Comparison of ENCODE assay signal across 16 cellular contexts in the genomic region with DNA sequence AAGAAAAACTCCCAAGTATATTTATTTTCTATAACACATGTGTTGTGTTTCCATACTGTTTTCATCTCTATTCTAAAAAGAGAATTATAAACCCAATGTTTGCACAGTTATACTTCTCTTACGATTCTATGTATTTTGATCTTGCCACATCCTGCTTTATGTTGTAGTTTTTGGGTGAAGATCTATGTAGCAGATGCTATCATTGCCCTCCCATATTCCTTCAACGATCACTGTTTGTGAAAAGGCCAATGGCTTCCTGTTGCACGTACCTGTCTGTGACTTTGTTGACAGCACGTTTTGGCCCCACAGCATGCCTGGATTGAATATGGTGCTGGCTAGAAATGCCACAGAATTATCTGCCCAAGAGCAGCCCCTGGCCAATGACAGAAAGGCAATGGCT.
DNase-seq lines count a peak whose midpoint lies in the region; ATAC-seq and TF ChIP-seq lines count a peak whose summit lies in the region.
"Had no signal": no experiment of that assay in that cellular context is flagged by ENCODE, and none has a peak within 500 bp of the region (broad histone marks: within the 10 kb centered on the region; RNA-seq: fewer than 3 reads in every experiment).

No MANE protein-coding gene starts in this region.

- peaks cover 25% of the 10 kb centered on the region for H3K4me1 Mint-ChIP-seq in activated CD8-positive, alpha-beta T cell treated with anti-CD3 and anti-CD28 coated beads, Interleukin-2, amount 10 ng/mL, durations not matched to agents 7 days and 5 days (ENCODE audit: low read depth)
- H3K4me1 Mint-ChIP-seq in activated CD8-positive, alpha-beta T cell treated with anti-CD3 and anti-CD28 coated beads for 36 hours (ENCODE audit: low read depth) = peaks cover 6% of the 10 kb centered on the region
- H3K4me1 Mint-ChIP-seq in GM23338 = peaks cover 9% of the 10 kb centered on the region
- peaks cover 8 to 50% (median 27%) of the 10 kb centered on the region in 7 donors for H3K4me1 Mint-ChIP-seq in naive thymus-derived CD4-positive, alpha-beta T cell
- H3K4me1 Mint-ChIP-seq: B cell, IgD-negative memory B cell had no signal

- no peaks in the 10 kb centered on the region for H4K20me1 ChIP-seq in GM23338 (replicated peaks; ENCODE audit: insufficient read depth)
- no peaks in the 10 kb centered on the region for H4K20me1 ChIP-seq in Loucy (ENCODE audit: insufficient read depth, low read length, poor library complexity, severe bottlenecking)
- H4K20me1 ChIP-seq: BLaER1 treated with 17β-estradiol and CSF1 and Interleukin-3, amounts not matched to agents 10 nM and 100 nM had no signal

- no peak for ATAC-seq in activated CD8-positive, alpha-beta T cell treated with anti-CD3 and anti-CD28 coated beads, Interleukin-2, amount 10 ng/mL, durations not matched to agents 7 days and 5 days
- no peak for ATAC-seq in activated CD8-positive, alpha-beta T cell treated with anti-CD3 and anti-CD28 coated beads for 36 hours
- no peak for ATAC-seq in GM23338
- ATAC-seq in naive thymus-derived CD4-positive, alpha-beta T cell = peak; percentile 14
- no peak for ATAC-seq in HG03045 (IDR thresholded peaks at IDR 0.05; ENCODE audit: unreplicated experiment)
- ATAC-seq: CD8-positive, alpha-beta T cell; HepG2 had no signal

- H3K9me3 Mint-ChIP-seq in activated CD8-positive, alpha-beta T cell treated with anti-CD3 and anti-CD28 coated beads, Interleukin-2, amount 10 ng/mL, durations not matched to agents 7 days and 5 days (ENCODE audit: insufficient read depth) = no peaks in the 10 kb centered on the region
- no peaks in the 10 kb centered on the region for H3K9me3 Mint-ChIP-seq in activated CD8-positive, alpha-beta T cell treated with anti-CD3 and anti-CD28 coated beads for 36 hours
- no peaks in the 10 kb centered on the region for H3K9me3 Mint-ChIP-seq in GM23338
- no peaks in the 10 kb centered on the region for H3K9me3 Mint-ChIP-seq in naive thymus-derived CD4-positive, alpha-beta T cell
- H3K9me3 Mint-ChIP-seq: CD8-positive, alpha-beta T cell; H9; IgD-negative memory B cell had no signal

- H3K9ac ChIP-seq in Loucy (ENCODE audit: low read depth, low read length, poor library complexity, severe bottlenecking) = no peak overlapping the region
- H3K9ac ChIP-seq: BLaER1 treated with 17β-estradiol and CSF1 and Interleukin-3, amounts not matched to agents 10 nM and 100 nM had no signal

- no peak for DNase-seq in activated CD8-positive, alpha-beta T cell treated with anti-CD3 and anti-CD28 coated beads, Interleukin-2, amount 10 ng/mL, durations not matched to agents 7 days and 5 days
- DNase-seq in activated CD8-positive, alpha-beta T cell treated with anti-CD3 and anti-CD28 coated beads for 36 hours = no peak
- DNase-seq in GM23338 (ENCODE audit: low spot score) (no peak), midbrain (lab: John Stamatoyannopoulos, UW) (no peak)
- peak in 5 of 9 donors; percentile 2 to 40 (median 26) for DNase-seq in naive thymus-derived CD4-positive, alpha-beta T cell
- DNase-seq: Calu3; CD8-positive, alpha-beta T cell; DMS53; GOT3; H9 had no signal

- no peaks in the 10 kb centered on the region for H3K36me3 Mint-ChIP-seq in activated CD8-positive, alpha-beta T cell treated with anti-CD3 and anti-CD28 coated beads, Interleukin-2, amount 10 ng/mL, durations not matched to agents 7 days and 5 days (ENCODE audit: low read depth)
- no peaks in the 10 kb centered on the region for H3K36me3 Mint-ChIP-seq in activated CD8-positive, alpha-beta T cell treated with anti-CD3 and anti-CD28 coated beads for 36 hours (ENCODE audit: low read depth)
- no peaks in the 10 kb centered on the region for H3K36me3 Mint-ChIP-seq in GM23338 (ENCODE audit: low read depth)
- H3K36me3 Mint-ChIP-seq in naive thymus-derived CD4-positive, alpha-beta T cell = peaks cover 0 to 23% (median 11%) of the 10 kb centered on the region in 5 donors
- H3K36me3 Mint-ChIP-seq: CD8-positive, alpha-beta T cell had no signal

- CTCF ChIA-PET in activated CD8-positive, alpha-beta T cell treated with anti-CD3 and anti-CD28 coated beads, Interleukin-2, amount 10 ng/mL, durations not matched to agents 7 days and 5 days (lab: Charles Lee) = no interaction called here
- CTCF ChIA-PET in activated CD8-positive, alpha-beta T cell treated with anti-CD3 and anti-CD28 coated beads for 36 hours (lab: Charles Lee) = no interaction called here
- CTCF ChIA-PET in naive thymus-derived CD4-positive, alpha-beta T cell (lab: Charles Lee) = no interaction called here

- H3K27ac ChIP-seq in GM23338 (ENCODE audit: low read depth) = no peak overlapping the region
- no peak overlapping the region for H3K27ac ChIP-seq in naive thymus-derived CD4-positive, alpha-beta T cell (ENCODE audit: low read depth, low read length)
- H3K27ac ChIP-seq: BLaER1 treated with 17β-estradiol and CSF1 and Interleukin-3, amounts not matched to agents 10 nM and 100 nM had no signal

- no peaks in the 10 kb centered on the region for H3K36me3 ChIP-seq in GM23338 (ENCODE audit: insufficient read depth)
- no peaks in the 10 kb centered on the region for H3K36me3 ChIP-seq in Loucy (ENCODE audit: insufficient read depth, low read length)
- H3K36me3 ChIP-seq in naive thymus-derived CD4-positive, alpha-beta T cell (ENCODE audit: control insufficient read depth in 2 of 3, insufficient read depth in 3 of 3, low read length in 3 of 3) = no peaks in the 10 kb centered on the region
- H3K36me3 ChIP-seq: BLaER1 treated with 17β-estradiol and CSF1 and Interleukin-3, amounts not matched to agents 10 nM and 100 nM had no signal

- H3K27me3 ChIP-seq in GM23338 (ENCODE audit: insufficient read depth) = no peaks in the 10 kb centered on the region
- no peaks in the 10 kb centered on the region for H3K27me3 ChIP-seq in Loucy (ENCODE audit: insufficient read depth, low read length, poor library complexity, severe bottlenecking)
- no peaks in the 10 kb centered on the region for H3K27me3 ChIP-seq in naive thymus-derived CD4-positive, alpha-beta T cell (ENCODE audit: control insufficient read depth in 2 of 2, insufficient read depth in 2 of 2, low read length in 2 of 2)
- H3K27me3 ChIP-seq: BLaER1 treated with 17β-estradiol and CSF1 and Interleukin-3, amounts not matched to agents 10 nM and 100 nM had no signal

- H3K9me3 ChIP-seq in Loucy (ENCODE audit: insufficient read depth, low read depth, low read length) = no peaks in the 10 kb centered on the region
- no peaks in the 10 kb centered on the region for H3K9me3 ChIP-seq in naive thymus-derived CD4-positive, alpha-beta T cell (ENCODE audit: control insufficient read depth in 2 of 3, low read length in 3 of 3)
- H3K9me3 ChIP-seq: BLaER1 treated with 17β-estradiol and CSF1 and Interleukin-3, amounts not matched to agents 10 nM and 100 nM had no signal

- H3K4me1 ChIP-seq in GM23338 (ENCODE audit: insufficient read depth) (0 out of 2 replicates have a peak, but pooled peaks cover 5% of the 10 kb centered on the region), Loucy (ENCODE audit: insufficient read depth, low read length, poor library complexity, severe bottlenecking) (peaks cover 14% of the 10 kb centered on the region)
- H3K4me1 ChIP-seq in naive thymus-derived CD4-positive, alpha-beta T cell (ENCODE audit: control insufficient read depth in 2 of 2, insufficient read depth in 2 of 2, low read length in 2 of 2) = no peaks in the 10 kb centered on the region
- H3K4me1 ChIP-seq: BLaER1 treated with 17β-estradiol and CSF1 and Interleukin-3, amounts not matched to agents 10 nM and 100 nM had no signal

- H3K9me2 ChIP-seq in GM23338 (ENCODE audit: insufficient read depth) = no peaks in the 10 kb centered on the region
- no peaks in the 10 kb centered on the region for H3K9me2 ChIP-seq in Loucy (replicated peaks; ENCODE audit: low read depth, low read length)

- H3K27me3 Mint-ChIP-seq in activated CD8-positive, alpha-beta T cell treated with anti-CD3 and anti-CD28 coated beads, Interleukin-2, amount 10 ng/mL, durations not matched to agents 7 days and 5 days (ENCODE audit: low read depth) = no peaks in the 10 kb centered on the region
- no peaks in the 10 kb centered on the region for H3K27me3 Mint-ChIP-seq in activated CD8-positive, alpha-beta T cell treated with anti-CD3 and anti-CD28 coated beads for 36 hours
- no peaks in the 10 kb centered on the region for H3K27me3 Mint-ChIP-seq in GM23338 (ENCODE audit: insufficient read depth, low read depth, poor library complexity)
- H3K27me3 Mint-ChIP-seq in naive thymus-derived CD4-positive, alpha-beta T cell = no peaks in the 10 kb centered on the region
- H3K27me3 Mint-ChIP-seq: B cell, IgD-negative memory B cell had no signal

- H3K4me3 ChIP-seq in GM23338 = no peak overlapping the region
- H3K4me3 ChIP-seq in Loucy (ENCODE audit: low read length, poor library complexity, severe bottlenecking) = no peak overlapping the region
- H3K4me3 ChIP-seq in naive thymus-derived CD4-positive, alpha-beta T cell (ENCODE audit: low read length) = no peak overlapping the region
- H3K4me3 ChIP-seq: BLaER1 treated with 17β-estradiol and CSF1 and Interleukin-3, amounts not matched to agents 10 nM and 100 nM had no signal

- H3K79me2 ChIP-seq in GM23338 (replicated peaks; ENCODE audit: insufficient read depth) (no peaks in the 10 kb centered on the region), Loucy (ENCODE audit: insufficient read depth, low read length) (no peaks in the 10 kb centered on the region)

- H3F3A ChIP-seq in GM23338 (replicated peaks; ENCODE audit: low read depth) = no peaks in the 10 kb centered on the region
- H3F3A ChIP-seq in Loucy (ENCODE audit: low read depth) = no peaks in the 10 kb centered on the region

- H2AFZ ChIP-seq in GM23338 (no peak overlapping the region), Loucy (ENCODE audit: low read length) (no peak overlapping the region)

- POLR2A ChIA-PET in activated CD8-positive, alpha-beta T cell treated with anti-CD3 and anti-CD28 coated beads, Interleukin-2, amount 10 ng/mL, durations not matched to agents 7 days and 5 days (lab: Charles Lee) = no interaction called here
- POLR2A ChIA-PET in activated CD8-positive, alpha-beta T cell treated with anti-CD3 and anti-CD28 coated beads for 36 hours (lab: Charles Lee) = no interaction called here
- POLR2A ChIA-PET in naive thymus-derived CD4-positive, alpha-beta T cell (lab: Charles Lee) = no interaction called here

- TF ChIP-seq CTCF in activated CD8-positive, alpha-beta T cell treated with anti-CD3 and anti-CD28 coated beads for 36 hours (IDR thresholded peaks at IDR 0.05) = no peak
- TF ChIP-seq CTCF in GM23338 (conservative IDR thresholded peaks at IDR 0.05; ENCODE audit: low read depth in 2 of 2) (no peak), Loucy (conservative IDR thresholded peaks at IDR 0.05; ENCODE audit: low read length) (no peak)

- intact Hi-C loops in activated CD8-positive, alpha-beta T cell treated with anti-CD3 and anti-CD28 coated beads for 36 hours (cut with micrococcal nuclease) = no loop called here
- intact Hi-C loops in naive thymus-derived CD4-positive, alpha-beta T cell (cut with micrococcal nuclease) = loop anchor here in 1 of 2 donors (1.0 kb wide), 1 partner anchor 8 kb away; no protein-coding TSS in a partner anchor

- no peak overlapping the region for H3K4me3 Mint-ChIP-seq in activated CD8-positive, alpha-beta T cell treated with anti-CD3 and anti-CD28 coated beads, Interleukin-2, amount 10 ng/mL, durations not matched to agents 7 days and 5 days
- no peak overlapping the region for H3K4me3 Mint-ChIP-seq in activated CD8-positive, alpha-beta T cell treated with anti-CD3 and anti-CD28 coated beads for 36 hours
- H3K4me3 Mint-ChIP-seq in GM23338 = no peak overlapping the region
- H3K4me3 Mint-ChIP-seq in naive thymus-derived CD4-positive, alpha-beta T cell = peak overlapping the region in 4 of 10 donors; percentile 9 to 33 (median 17)
- H3K4me3 Mint-ChIP-seq: B cell; CD8-positive, alpha-beta T cell; H9; IgD-negative memory B cell had no signal

- no peak overlapping the region for H3K4me2 ChIP-seq in GM23338
- peak overlapping the region; percentile 27 for H3K4me2 ChIP-seq in Loucy (ENCODE audit: low read depth, low read length, poor library complexity, severe bottlenecking)
- H3K4me2 ChIP-seq: BLaER1 treated with 17β-estradiol and CSF1 and Interleukin-3, amounts not matched to agents 10 nM and 100 nM had no signal

- peak overlapping the region; percentile 1 for H3K27ac Mint-ChIP-seq in activated CD8-positive, alpha-beta T cell treated with anti-CD3 and anti-CD28 coated beads, Interleukin-2, amount 10 ng/mL, durations not matched to agents 7 days and 5 days
- H3K27ac Mint-ChIP-seq in activated CD8-positive, alpha-beta T cell treated with anti-CD3 and anti-CD28 coated beads for 36 hours = no peak overlapping the region
- H3K27ac Mint-ChIP-seq in GM23338 = peak overlapping the region; percentile 44
- peak overlapping the region in 8 of 9 donors; percentile 2 to 83 (median 52) for H3K27ac Mint-ChIP-seq in naive thymus-derived CD4-positive, alpha-beta T cell
- H3K27ac Mint-ChIP-seq: B cell; CD8-positive, alpha-beta T cell; H9; IgD-negative memory B cell had no signal

Comparison
In these comparisons a context has a peak if more than half of its experiments do, and no peak if none do; other contexts are left out.
1. DNase-seq: peak in naive thymus-derived CD4-positive, alpha-beta T cell (5 of 9); none in activated CD8-positive, alpha-beta T cell treated with anti-CD3 and anti-CD28 coated beads, Interleukin-2, amount 10 ng/mL, durations not matched to agents 7 days and 5 days (single experiment), activated CD8-positive, alpha-beta T cell treated with anti-CD3 and anti-CD28 coated beads for 36 hours (single experiment), GM23338 (single experiment) and midbrain (single experiment).